Comparison of ENCODE assay signal across 13 cellular contexts in the genomic region with DNA sequence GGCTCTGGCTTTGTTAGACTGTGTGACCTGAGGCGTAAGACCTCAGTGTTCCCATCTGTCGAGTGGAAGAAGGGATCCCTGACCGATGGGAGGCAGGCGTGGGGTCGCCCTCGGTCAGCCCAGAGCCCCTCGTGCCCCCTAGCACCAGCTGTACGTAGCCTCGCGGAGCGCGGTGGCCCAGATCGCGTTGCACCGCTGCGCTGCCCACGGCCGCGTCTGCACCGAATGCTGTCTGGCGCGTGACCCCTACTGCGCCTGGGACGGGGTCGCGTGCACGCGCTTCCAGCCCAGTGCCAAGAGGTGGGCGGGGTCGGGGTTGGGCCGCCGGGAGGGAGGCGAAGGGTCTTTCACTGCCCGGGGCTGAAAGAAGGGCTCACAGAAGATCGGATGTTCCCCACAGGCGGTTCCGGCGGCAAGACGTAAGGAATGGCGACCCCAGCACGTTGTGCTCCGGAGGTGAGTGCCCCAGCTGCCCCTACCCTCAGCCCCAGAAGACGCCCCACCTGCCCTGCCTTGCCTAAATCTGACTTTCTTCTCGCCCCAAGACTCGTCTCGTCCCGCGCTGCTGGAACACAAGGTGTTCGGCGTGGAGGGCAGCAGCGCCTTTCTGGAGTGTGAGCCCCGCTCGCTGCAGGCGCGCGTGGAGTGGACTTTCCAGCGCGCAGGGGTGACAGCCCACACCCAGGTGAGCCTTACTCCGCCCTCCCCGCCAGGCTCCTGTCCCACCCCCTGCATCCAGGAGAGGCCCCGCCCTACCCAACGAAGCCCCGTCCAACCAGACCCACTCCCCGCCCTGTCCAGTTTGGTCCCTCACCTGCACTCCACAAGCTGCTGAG. TPM values are rescaled to one million over a fixed set of nuclear protein-coding genes. Genes with fewer than 3 reads are reported as not detected.
DNase-seq lines count a peak whose midpoint lies in the region; ATAC-seq lines count a peak whose summit lies in the region.
"Had no signal": no experiment of that assay in that cellular context is flagged by ENCODE, and none has a peak within 500 bp of the region (broad histone marks: within the 10 kb centered on the region; RNA-seq: fewer than 3 reads in every experiment).

No MANE protein-coding gene starts in this region.

- H3K36me3 Mint-ChIP-seq in central memory CD8-positive, alpha-beta T cell (ENCODE audit: insufficient read depth), result peaks cover 10% of the 10 kb centered on the region
- H3K36me3 Mint-ChIP-seq: IgD-negative memory B cell had no signal

- H3K4me2 ChIP-seq in BLaER1 (peak overlapping the region; percentile 40), mesendoderm (ENCODE audit: low read length) (peak overlapping the region; percentile 0)

- H3K36me3 ChIP-seq in BLaER1 (no peaks in the 10 kb centered on the region), mesendoderm (ENCODE audit: control insufficient read depth, insufficient read depth, low read length) (no peaks in the 10 kb centered on the region)

- H3K23ac ChIP-seq in mesendoderm (ENCODE audit: low read length), result no peak overlapping the region

- H3K4me1 Mint-ChIP-seq in central memory CD8-positive, alpha-beta T cell, result peaks cover 25% of the 10 kb centered on the region

- H3K27ac ChIP-seq in BLaER1 (no peak overlapping the region), mesendoderm (ENCODE audit: low read depth, low read length) (no peak overlapping the region)

- ATAC-seq in central memory CD8-positive, alpha-beta T cell (replicated peaks; ENCODE audit: extremely low read depth, poor library complexity, severe bottlenecking), result no peak
- no peak for ATAC-seq in HG03342 (IDR thresholded peaks at IDR 0.05; ENCODE audit: unreplicated experiment)
- no peak for ATAC-seq in GM21447 (IDR thresholded peaks at IDR 0.05; ENCODE audit: unreplicated experiment)

- H3K56ac ChIP-seq in mesendoderm (ENCODE audit: low read length), result peak overlapping the region; percentile 45

- peaks cover 53% of the 10 kb centered on the region for H3K27me3 Mint-ChIP-seq in central memory CD8-positive, alpha-beta T cell

- H3K27ac Mint-ChIP-seq in central memory CD8-positive, alpha-beta T cell (ENCODE audit: low read depth), result no peak overlapping the region

- no peaks in the 10 kb centered on the region for H3K9me3 ChIP-seq in BLaER1

- no peak overlapping the region for H3K18ac ChIP-seq in mesendoderm (ENCODE audit: low read length)

- H3K79me2 ChIP-seq in mesendoderm (ENCODE audit: control insufficient read depth, insufficient read depth, low read length), result no peaks in the 10 kb centered on the region

- no peak overlapping the region for H2BK15ac ChIP-seq in mesendoderm (replicated peaks; ENCODE audit: low read depth)

- no peak overlapping the region for H3K4ac ChIP-seq in mesendoderm (ENCODE audit: low read depth, low read length)

- H3K9me3 Mint-ChIP-seq in central memory CD8-positive, alpha-beta T cell, result no peaks in the 10 kb centered on the region
- H3K9me3 Mint-ChIP-seq: IgD-negative memory B cell had no signal

- H2BK120ac ChIP-seq in mesendoderm (ENCODE audit: low read depth, low read length), result no peak overlapping the region

- H3K4me1 ChIP-seq in BLaER1 (peaks cover 49% of the 10 kb centered on the region), mesendoderm (ENCODE audit: control insufficient read depth, low read depth, low read length) (peaks cover 3% of the 10 kb centered on the region)

- DNase-seq in ELF-1 (ENCODE audit: low read depth, low spot score) (peak; percentile 69), mesendoderm (no peak), KG1 (lab: John Stamatoyannopoulos, UW) (no peak), cerebellar cortex (ENCODE audit: low spot score) (no peak)
- DNase-seq in central memory CD8-positive, alpha-beta T cell (ENCODE audit: low spot score in 2 of 2), result no peak
- DNase-seq: activated CD4-positive, alpha-beta T cell treated with anti-CD3 and anti-CD28 coated beads for 4 hours; GDM1; NCI-H1105; NCI-H345 had no signal

- H2AK5ac ChIP-seq in mesendoderm (ENCODE audit: low read length), result no peak overlapping the region

- no peaks in the 10 kb centered on the region for H3K79me1 ChIP-seq in mesendoderm (ENCODE audit: low read length)

- no peak overlapping the region for H2BK5ac ChIP-seq in mesendoderm (ENCODE audit: low read length)

- H4K20me1 ChIP-seq in BLaER1, result peaks cover 37% of the 10 kb centered on the region

- WGBS in mesendoderm (ENCODE audit: extremely low coverage, insufficient coverage, low lambda C conversion rate), result no CpG with 5 or more reads among the region's 64 CpGs

- H3K9ac ChIP-seq in BLaER1 (no peak overlapping the region), mesendoderm (ENCODE audit: low read length) (peak overlapping the region; percentile 9)

- no peak overlapping the region for H4K5ac ChIP-seq in mesendoderm (ENCODE audit: low read length)

- no peak overlapping the region for H4K8ac ChIP-seq in mesendoderm (ENCODE audit: low read depth, low read length)

- H3K4me3 Mint-ChIP-seq in central memory CD8-positive, alpha-beta T cell, result peak overlapping the region; percentile 32

- H3K4me3 ChIP-seq in BLaER1, result 0 out of 2 replicates have a peak overlapping the region, but pooled peaks have one; percentile 7
- H3K4me3 ChIP-seq in mesendoderm (ENCODE audit: low read length), result no peak overlapping the region

- peaks cover 69% of the 10 kb centered on the region for H3K27me3 ChIP-seq in BLaER1
- H3K27me3 ChIP-seq in mesendoderm (ENCODE audit: insufficient read depth, low read length, poor library complexity), result peaks cover 11% of the 10 kb centered on the region

RNA-seq across cellular contexts. Expression of a gene that starts 3.5 kb away (rescaled TPM):
- 0.06 TPM for polyA plus RNA-seq in mesendoderm (2013, experiment 1 of 2)
- polyA plus RNA-seq in mesendoderm (2013, experiment 2 of 2), result 0.06 TPM

RNA-seq across cellular contexts. Expression of a gene that starts 6.4 kb away (rescaled TPM):
- polyA plus RNA-seq in mesendoderm (2013, experiment 1 of 2), result 1.9 TPM
- 2.2 TPM for polyA plus RNA-seq in mesendoderm (2013, experiment 2 of 2)
- polyA plus RNA-seq: IgD-negative memory B cell had no signal

RNA-seq across cellular contexts. Expression of a gene that starts 16.9 kb away (rescaled TPM):
- 76.8 TPM for polyA plus RNA-seq in mesendoderm (2013, experiment 1 of 2)
- polyA plus RNA-seq in mesendoderm (2013, experiment 2 of 2), result 74.0 TPM

RNA-seq across cellular contexts. Expression of a gene that starts 23.8 kb away (rescaled TPM):
- 3.6 TPM for polyA plus RNA-seq in mesendoderm (2013, experiment 1 of 2)
- polyA plus RNA-seq in mesendoderm (2013, experiment 2 of 2), result 3.0 TPM

RNA-seq across cellular contexts. Expression of a gene that starts 23.8 kb away (rescaled TPM):
- 6.2 TPM for polyA plus RNA-seq in mesendoderm (2013, experiment 1 of 2)
- polyA plus RNA-seq in mesendoderm (2013, experiment 2 of 2), result 6.0 TPM
